In genomic region chrX:15674514-15674898, GRCh38 we compare ENCODE assay signal across 9 cellular contexts. TPM values are rescaled to one million over a fixed set of nuclear protein-coding genes. Genes with fewer than 3 reads are reported as not detected.
DNase-seq lines count a peak whose midpoint lies in the region; ATAC-seq and TF ChIP-seq lines count a peak whose summit lies in the region.
"Had no signal": no experiment of that assay in that cellular context is flagged by ENCODE, and none has a peak within 500 bp of the region (broad histone marks: within the 10 kb centered on the region; RNA-seq: fewer than 3 reads in every experiment).

No MANE protein-coding gene starts in this region.

- ATAC-seq in activated CD4-positive, CD25-positive, alpha-beta regulatory T cell treated with anti-CD3 and anti-CD28 coated beads, Interleukin-2, amount 50 U/mL, for 24 hours = peak; percentile 62 to 67
- ATAC-seq in naive B cell (ENCODE audit: low read depth in 2 of 2) = peak; percentile 52 to 54

- peak overlapping the region; percentile 98 for H3K4me3 ChIP-seq in HAP-1
- peak overlapping the region; percentile 60 to 88 (median 79) for H3K4me3 ChIP-seq in esophagus muscularis mucosa
- H3K4me3 ChIP-seq in stomach smooth muscle (ENCODE audit: low read length in 2 of 2) = peak overlapping the region; percentile 80 to 99

- no peak overlapping the region for H3K4me3 Mint-ChIP-seq in naive B cell
- H3K4me3 Mint-ChIP-seq: IgD-negative memory B cell had no signal

- no peak for TF ChIP-seq CTCF in esophagus muscularis mucosa (IDR thresholded peaks at IDR 0.05)

- peaks cover 4 to 5% of the 10 kb centered on the region in 2 donors for H3K36me3 Mint-ChIP-seq in naive B cell
- H3K36me3 Mint-ChIP-seq: IgD-negative memory B cell had no signal

- TF ChIP-seq EP300 in esophagus muscularis mucosa (IDR thresholded peaks at IDR 0.05) = no peak

- DNase-seq in activated T-cell treated with anti-CD3 and anti-CD28 coated beads for 1 hour (ENCODE audit: low read depth) (peak; percentile 63), activated T-cell treated with anti-CD3 and anti-CD28 coated beads for 4 hours (no peak), HAP-1 (ENCODE audit: low spot score in 2 of 2) (peak; percentile 94), LoVo (ENCODE audit: low spot score) (peak; percentile 85), esophagus muscularis mucosa (ENCODE audit: extremely low spot score) (peak; percentile 96), naive B cell (no peak)

- intact Hi-C loops in esophagus muscularis mucosa (cut with DNase I) = loop anchor here (10.0 kb wide), 1 partner anchor 340 kb away; the partner anchor contains the start of gene PIGA

- no peaks in the 10 kb centered on the region for H3K9me3 Mint-ChIP-seq in naive B cell
- H3K9me3 Mint-ChIP-seq: IgD-negative memory B cell had no signal

- peaks cover 11% of the 10 kb centered on the region for H3K36me3 ChIP-seq in HAP-1 (replicated peaks)
- H3K36me3 ChIP-seq in esophagus muscularis mucosa = no peaks in the 10 kb centered on the region
- peaks cover 5% of the 10 kb centered on the region in 2 donors for H3K36me3 ChIP-seq in stomach smooth muscle (ENCODE audit: control insufficient read depth in 2 of 2, insufficient read depth in 2 of 2, low read length in 2 of 2)

- peaks cover 13% of the 10 kb centered on the region for H3K4me1 ChIP-seq in HAP-1
- peaks cover 14 to 29% (median 17%) of the 10 kb centered on the region in 4 donors for H3K4me1 ChIP-seq in esophagus muscularis mucosa
- H3K4me1 ChIP-seq in stomach smooth muscle (ENCODE audit: control insufficient read depth, insufficient read depth, low read length) = peaks cover 16% of the 10 kb centered on the region

- H3K9me3 ChIP-seq in HAP-1 = no peaks in the 10 kb centered on the region
- no peaks in the 10 kb centered on the region for H3K9me3 ChIP-seq in esophagus muscularis mucosa
- no peaks in the 10 kb centered on the region for H3K9me3 ChIP-seq in stomach smooth muscle (ENCODE audit: control insufficient read depth in 2 of 2, low read length in 2 of 2)

- H3K27ac Mint-ChIP-seq in naive B cell = no peak overlapping the region
- H3K27ac Mint-ChIP-seq: IgD-negative memory B cell had no signal

- peaks cover 0 to 11% (median 2%) of the 10 kb centered on the region in 3 donors for H3K4me1 Mint-ChIP-seq in naive B cell

- H3K27me3 Mint-ChIP-seq in naive B cell = peaks cover 0 to 14% (median 0%) of the 10 kb centered on the region in 3 donors

- no peak for TF ChIP-seq POLR2A in esophagus muscularis mucosa (IDR thresholded peaks at IDR 0.05; ENCODE audit: low read depth)

- in situ Hi-C loops in HAP-1 (cut with MboI; ENCODE audit: low sequenced_read_pairs) = no loop called here

- H3K27ac ChIP-seq in esophagus muscularis mucosa (replicated peaks in 1 of 4) = peak overlapping the region; percentile 92 to 99 (median 94)
- H3K27ac ChIP-seq in stomach smooth muscle (ENCODE audit: low read length) = peak overlapping the region; percentile 99

- under 1% methylated on average over 16 of the region's 17 CpGs for WGBS in esophagus muscularis mucosa

- H3K27me3 ChIP-seq in HAP-1 (ENCODE audit: low read depth) (no peaks in the 10 kb centered on the region), esophagus muscularis mucosa (no peaks in the 10 kb centered on the region), stomach smooth muscle (ENCODE audit: control insufficient read depth in 1 of 2, insufficient read depth in 2 of 2, low read length in 2 of 2) (no peaks in the 10 kb centered on the region)

- peak overlapping the region; percentile 94 to 99 for H3K9ac ChIP-seq in stomach smooth muscle (ENCODE audit: low read length in 2 of 2)

RNA-seq across cellular contexts. Expression of gene CLTRN, which starts 9.9 kb away (rescaled TPM):
- under 1 TPM in 3 of 4 donors, not detected in 1; 0.23 to 0.42 (median 0.33) TPM for total RNA-seq in esophagus muscularis mucosa
- polyA plus RNA-seq in naive B cell (ENCODE audit: low read depth in 6 of 6) = under 1 TPM in 3 of 6 donors, not detected in 3; 0.28 to 0.44 (median 0.36) TPM
- polyA plus RNA-seq: IgD-negative memory B cell had no signal

Comparison
In these comparisons a context has a peak if more than half of its experiments do, and no peak if none do; other contexts are left out.
1. DNase-seq: peak in activated T-cell treated with anti-CD3 and anti-CD28 coated beads for 1 hour (single experiment), HAP-1 (2 of 2), LoVo (single experiment) and esophagus muscularis mucosa (single experiment); none in activated T-cell treated with anti-CD3 and anti-CD28 coated beads for 4 hours (single experiment) and naive B cell (single experiment).
2. Peak in every context shown above with its lines, with median percentiles within 50 percentile points of each other: H3K4me3 ChIP-seq.